1 cellular context compared by ENCODE assay signal in genomic region chr9:130660326-130660682, GRCh38.
TF ChIP-seq lines count a peak whose summit lies in the region.

No MANE protein-coding gene starts in this region.

TF ChIP-seq in HepG2, 621 proteins besides CTCF, POLR2A, EP300 and RAD21 (continued from another document):
- TF ChIP-seq ZNF513 (CRISPR knock-in tag; conservative IDR thresholded peaks at IDR 0.05) (no peak), ZNF30 (CRISPR knock-in tag; IDR thresholded peaks at IDR 0.05) (no peak), ZNF281 (CRISPR knock-in tag; IDR thresholded peaks at IDR 0.05; ENCODE audit: borderline replicate concordance) (no peak), ZNF883 (CRISPR knock-in tag; IDR thresholded peaks at IDR 0.05; ENCODE audit: not compliant biosample characterization) (no peak), REL (CRISPR knock-in tag; conservative IDR thresholded peaks at IDR 0.05) (no peak), ZNF547 (CRISPR knock-in tag; IDR thresholded peaks at IDR 0.05) (no peak), NFKB2 (CRISPR knock-in tag; IDR thresholded peaks at IDR 0.05; ENCODE audit: borderline replicate concordance) (no peak), MIER2 (CRISPR knock-in tag; IDR thresholded peaks at IDR 0.05) (no peak), ZFP37 (CRISPR knock-in tag; IDR thresholded peaks at IDR 0.05; ENCODE audit: borderline replicate concordance) (no peak), PTBP1 (IDR thresholded peaks at IDR 0.05; ENCODE audit: low read depth, low read length, poor library complexity, severe bottlenecking) (no peak)
TF ChIP-seq in HepG2: peak in this region for 0.
